10 cellular contexts compared by ENCODE assay signal in the genomic region with DNA sequence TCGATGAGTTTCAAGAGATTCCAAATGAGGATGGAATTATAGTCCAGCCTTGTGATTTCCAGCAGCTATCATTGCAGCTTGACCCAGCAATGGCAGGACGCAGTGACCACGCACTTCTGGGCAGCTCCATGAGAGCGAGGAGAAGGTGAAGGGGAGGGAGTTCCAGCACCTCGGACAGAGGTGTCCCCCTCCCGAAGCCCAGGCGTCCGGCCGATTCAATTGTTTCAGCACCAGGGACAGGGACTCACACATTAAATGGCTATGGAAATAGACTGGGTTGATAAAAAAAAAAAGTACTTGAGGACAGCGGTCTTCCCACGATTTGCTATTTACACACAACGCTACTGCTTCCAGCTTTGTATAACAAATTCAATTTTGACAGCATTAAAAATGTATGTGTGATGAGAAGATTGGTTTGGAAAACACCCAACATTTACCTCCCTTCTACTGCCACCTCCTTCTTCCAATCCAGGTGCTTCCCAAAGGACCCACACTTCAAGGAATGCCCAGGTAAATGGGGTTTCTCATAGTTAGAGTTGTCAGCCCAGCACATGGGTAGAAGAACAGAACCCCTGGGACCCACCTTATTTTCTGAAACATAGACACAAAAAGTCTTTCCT.
A peak's percentile ranks its signal among the peaks of the same experiment; 100 is the strongest.
DNase-seq lines count a peak whose midpoint lies in the region; ATAC-seq and TF ChIP-seq lines count a peak whose summit lies in the region.
"Had no signal": no experiment of that assay in that cellular context is flagged by ENCODE, and none has a peak within 500 bp of the region (broad histone marks: within the 10 kb centered on the region; RNA-seq: fewer than 3 reads in every experiment).

No MANE protein-coding gene starts in this region.

- no peak for TF ChIP-seq POLR2A in ovary (IDR thresholded peaks at IDR 0.05)

- no peak for ATAC-seq in activated T-cell treated with anti-CD3 and anti-CD28 coated beads, Interleukin-2, amount 50 U/mL, for 4 hours
- no peak for ATAC-seq in HG03159 (IDR thresholded peaks at IDR 0.05; ENCODE audit: unreplicated experiment)

- H3K4me3 ChIP-seq in fibroblast of mammary gland (ENCODE audit: control insufficient read depth, low read depth, low read length) (no peak overlapping the region), ovary (no peak overlapping the region)
- H3K4me3 ChIP-seq: BLaER1 treated with 17β-estradiol and CSF1 and Interleukin-3, amounts not matched to agents 10 nM and 100 nM had no signal

- H3K9me3 ChIP-seq in ovary, result no peaks in the 10 kb centered on the region

- TF ChIP-seq CTCF in fibroblast of mammary gland (conservative IDR thresholded peaks at IDR 0.05; ENCODE audit: control insufficient read depth, insufficient read depth, low read depth, low read length), result no peak
- TF ChIP-seq CTCF in ovary (IDR thresholded peaks at IDR 0.05), result no peak

- TF ChIP-seq EP300 in ovary (IDR thresholded peaks at IDR 0.05), result no peak

- H3K4me1 ChIP-seq in ovary (ENCODE audit: insufficient read depth), result no peaks in the 10 kb centered on the region
- H3K4me1 ChIP-seq: BLaER1 treated with 17β-estradiol and CSF1 and Interleukin-3, amounts not matched to agents 10 nM and 100 nM; parathyroid adenoma had no signal

- peaks cover 64% of the 10 kb centered on the region for H3K27me3 Mint-ChIP-seq in activated T-cell treated with anti-CD3 and anti-CD28 coated beads, Interleukin-2, amount 50 U/mL, for 24 hours
- H3K27me3 Mint-ChIP-seq in activated T-cell treated with anti-CD3 and anti-CD28 coated beads, Interleukin-2, amount 50 U/mL, for 4 hours (ENCODE audit: low read depth), result peaks cover 53% of the 10 kb centered on the region

- H3K27ac ChIP-seq in ovary, result no peak overlapping the region
- H3K27ac ChIP-seq: BLaER1 treated with 17β-estradiol and CSF1 and Interleukin-3, amounts not matched to agents 10 nM and 100 nM; parathyroid adenoma had no signal

- H3K27me3 ChIP-seq in ovary, result no peaks in the 10 kb centered on the region

- 7 to 9% (median 8%) methylated on average over 12 of the region's 12 CpGs for WGBS in ovary, 3 donors

- DNase-seq in activated T-cell treated with anti-CD3 and anti-CD28 coated beads, Interleukin-2, amount 50 U/mL, for 24 hours, result peak; percentile 45
- no peak for DNase-seq in activated T-cell treated with anti-CD3 and anti-CD28 coated beads, Interleukin-2, amount 50 U/mL, for 4 hours
- DNase-seq in T1000 (lab: John Stamatoyannopoulos, UW) (peak; percentile 6), fibroblast of mammary gland (ENCODE audit: low read depth) (peak; percentile 69), ovary (peak in 4 of 5 donors; percentile 48 to 75 (median 61)), mesenteric fat pad (ENCODE audit: low spot score) (no peak)
- DNase-seq in activated CD8-positive, alpha-beta memory T cell treated with anti-CD3 and anti-CD28 coated beads, Interleukin-2, amount 50 U/mL, for 48 hours, result no peak

- no peaks in the 10 kb centered on the region for H3K36me3 ChIP-seq in ovary
- H3K36me3 ChIP-seq: BLaER1 treated with 17β-estradiol and CSF1 and Interleukin-3, amounts not matched to agents 10 nM and 100 nM had no signal

- H3K4me1 Mint-ChIP-seq in activated T-cell treated with anti-CD3 and anti-CD28 coated beads, Interleukin-2, amount 50 U/mL, for 24 hours (ENCODE audit: low read depth), result no peaks in the 10 kb centered on the region
- H3K4me1 Mint-ChIP-seq in activated T-cell treated with anti-CD3 and anti-CD28 coated beads, Interleukin-2, amount 50 U/mL, for 4 hours (ENCODE audit: low read depth), result peaks cover 5% of the 10 kb centered on the region

- no peak overlapping the region for H3K4me3 Mint-ChIP-seq in activated T-cell treated with anti-CD3 and anti-CD28 coated beads, Interleukin-2, amount 50 U/mL, for 24 hours
- H3K4me3 Mint-ChIP-seq in activated T-cell treated with anti-CD3 and anti-CD28 coated beads, Interleukin-2, amount 50 U/mL, for 4 hours, result no peak overlapping the region

- H3K27ac Mint-ChIP-seq in activated T-cell treated with anti-CD3 and anti-CD28 coated beads, Interleukin-2, amount 50 U/mL, for 24 hours, result no peak overlapping the region

- H3K9me3 Mint-ChIP-seq in activated T-cell treated with anti-CD3 and anti-CD28 coated beads, Interleukin-2, amount 50 U/mL, for 24 hours, result no peaks in the 10 kb centered on the region
- no peaks in the 10 kb centered on the region for H3K9me3 Mint-ChIP-seq in activated T-cell treated with anti-CD3 and anti-CD28 coated beads, Interleukin-2, amount 50 U/mL, for 4 hours

- no peaks in the 10 kb centered on the region for H3K36me3 Mint-ChIP-seq in activated T-cell treated with anti-CD3 and anti-CD28 coated beads, Interleukin-2, amount 50 U/mL, for 24 hours (ENCODE audit: low read depth)
- H3K36me3 Mint-ChIP-seq in activated T-cell treated with anti-CD3 and anti-CD28 coated beads, Interleukin-2, amount 50 U/mL, for 4 hours (ENCODE audit: insufficient read depth), result no peaks in the 10 kb centered on the region

- intact Hi-C loops in ovary (cut with DNase I), result loop anchor here in 1 of 4 donors (10.0 kb wide), 1 partner anchor 466 kb away; no protein-coding TSS in a partner anchor

Comparison
In these comparisons a context has a peak if more than half of its experiments do, and no peak if none do; other contexts are left out.
1. DNase-seq: peak in activated T-cell treated with anti-CD3 and anti-CD28 coated beads, Interleukin-2, amount 50 U/mL, for 24 hours (single experiment), T1000 (single experiment), fibroblast of mammary gland (single experiment) and ovary (4 of 5); none in activated T-cell treated with anti-CD3 and anti-CD28 coated beads, Interleukin-2, amount 50 U/mL, for 4 hours (single experiment), mesenteric fat pad (single experiment) and activated CD8-positive, alpha-beta memory T cell treated with anti-CD3 and anti-CD28 coated beads, Interleukin-2, amount 50 U/mL, for 48 hours (single experiment).